1 cellular context compared by ENCODE assay signal in genomic region chr14:77128414-77128891, GRCh38.
TF ChIP-seq lines count a peak whose summit lies in the region.

No MANE protein-coding gene starts in this region.

TF ChIP-seq in HCT116, 20 proteins besides CTCF, POLR2A, EP300 and RAD21 (continued from another document):
- TF ChIP-seq REST (IDR thresholded peaks at IDR 0.05; ENCODE audit: low read depth): no peak
- peak; percentile 10 for TF ChIP-seq YY1 (IDR thresholded peaks at IDR 0.05; ENCODE audit: extremely low read depth, insufficient replicate concordance, low read depth, low read length)
- TF ChIP-seq EGR1 (IDR thresholded peaks at IDR 0.05; ENCODE audit: low read depth): no peak
